In the genomic region with DNA sequence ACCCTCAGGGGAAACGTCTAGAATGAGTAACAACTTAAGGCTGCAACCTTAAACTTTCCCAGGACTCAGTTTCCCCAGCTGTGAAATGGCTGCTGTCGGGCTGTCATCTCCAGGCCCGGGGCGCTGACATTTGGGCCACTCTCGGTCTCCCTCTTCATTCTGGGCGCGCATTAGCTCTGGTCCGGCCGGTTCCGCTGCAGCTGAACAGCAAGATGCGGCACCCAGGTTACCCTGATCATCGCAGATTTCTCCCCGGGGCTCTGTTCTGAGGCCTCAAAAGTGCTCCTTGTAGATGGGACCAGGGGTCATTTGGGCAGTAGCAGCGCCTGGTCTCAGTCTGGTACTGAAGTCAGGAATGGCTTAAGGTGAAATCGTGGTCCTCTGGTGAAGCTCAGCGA, we compare ENCODE assay signal across 1 cellular context.
TF ChIP-seq lines count a peak whose summit lies in the region.

No MANE protein-coding gene starts in this region.

TF ChIP-seq in WTC11, 78 proteins besides CTCF, POLR2A, EP300 and RAD21 (continued from another document):
- TF ChIP-seq, protein P1, sequence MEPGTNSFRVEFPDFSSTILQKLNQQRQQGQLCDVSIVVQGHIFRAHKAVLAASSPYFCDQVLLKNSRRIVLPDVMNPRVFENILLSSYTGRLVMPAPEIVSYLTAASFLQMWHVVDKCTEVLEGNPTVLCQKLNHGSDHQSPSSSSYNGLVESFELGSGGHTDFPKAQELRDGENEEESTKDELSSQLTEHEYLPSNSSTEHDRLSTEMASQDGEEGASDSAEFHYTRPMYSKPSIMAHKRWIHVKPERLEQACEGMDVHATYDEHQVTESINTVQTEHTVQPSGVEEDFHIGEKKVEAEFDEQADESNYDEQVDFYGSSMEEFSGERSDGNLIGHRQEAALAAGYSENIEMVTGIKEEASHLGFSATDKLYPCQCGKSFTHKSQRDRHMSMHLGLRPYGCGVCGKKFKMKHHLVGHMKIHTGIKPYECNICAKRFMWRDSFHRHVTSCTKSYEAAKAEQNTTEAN (CRISPR knock-in tag; IDR thresholded peaks at IDR 0.05): no peak
- TF ChIP-seq, protein P2, sequence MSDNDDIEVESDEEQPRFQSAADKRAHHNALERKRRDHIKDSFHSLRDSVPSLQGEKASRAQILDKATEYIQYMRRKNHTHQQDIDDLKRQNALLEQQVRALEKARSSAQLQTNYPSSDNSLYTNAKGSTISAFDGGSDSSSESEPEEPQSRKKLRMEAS (CRISPR knock-in tag; IDR thresholded peaks at IDR 0.05): no peak
- TF ChIP-seq, protein P3, sequence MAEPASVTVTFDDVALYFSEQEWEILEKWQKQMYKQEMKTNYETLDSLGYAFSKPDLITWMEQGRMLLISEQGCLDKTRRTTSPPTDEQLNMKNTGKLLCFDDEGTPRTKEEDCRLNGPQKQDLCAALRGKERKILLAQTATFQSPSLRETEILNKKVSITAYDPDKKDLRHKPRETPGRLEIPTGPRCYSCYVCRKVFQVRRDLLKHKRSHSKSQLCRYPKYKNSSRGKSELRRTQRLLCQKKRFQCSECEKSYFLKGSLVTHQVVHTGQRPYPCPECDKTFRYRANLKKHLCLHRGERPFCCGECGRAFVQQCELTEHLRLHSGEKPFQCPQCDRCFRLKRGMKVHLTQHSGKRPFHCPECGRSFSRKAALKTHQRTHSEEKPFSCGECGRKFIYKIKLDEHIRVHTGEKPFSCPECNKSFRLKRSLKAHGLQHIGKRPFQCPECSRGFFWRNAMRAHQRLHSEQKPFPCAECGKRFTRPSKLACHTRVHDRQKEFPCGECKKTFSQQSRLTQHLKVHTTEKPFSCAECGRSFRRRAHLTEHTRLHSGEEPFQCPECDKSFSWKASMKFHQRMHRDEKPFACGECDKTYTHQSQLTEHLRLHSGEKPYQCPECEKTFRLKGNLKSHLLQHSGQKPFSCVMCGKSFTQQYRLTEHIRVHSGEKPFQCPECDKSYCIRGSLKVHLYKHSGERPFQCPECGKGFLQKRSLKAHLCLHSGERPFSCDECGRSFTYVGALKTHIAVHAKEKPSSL (CRISPR knock-in tag; conservative IDR thresholded peaks at IDR 0.05): no peak
